Comparison of ENCODE assay signal across 7 cellular contexts in the genomic region with DNA sequence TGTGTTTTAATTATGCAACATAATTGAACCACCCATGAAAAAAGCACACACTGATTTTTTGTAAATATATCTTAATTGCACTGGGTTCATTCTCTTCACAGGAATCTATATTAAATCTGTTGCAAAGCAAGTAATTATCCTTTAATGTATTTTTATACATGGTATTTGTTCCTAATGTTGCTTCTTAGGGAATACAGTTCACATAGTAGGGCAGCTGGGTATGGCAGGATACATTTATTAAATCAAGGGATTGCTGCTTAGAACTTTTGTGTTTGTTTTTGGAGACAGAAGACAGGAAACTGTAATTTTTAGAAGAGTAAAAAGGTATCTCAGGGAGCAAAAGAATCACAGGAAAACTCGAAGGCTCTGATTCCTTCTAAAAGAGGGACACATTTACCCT. TPM values are rescaled to one million over a fixed set of nuclear protein-coding genes. Genes with fewer than 3 reads are reported as not detected.
DNase-seq lines count a peak whose midpoint lies in the region; TF ChIP-seq lines count a peak whose summit lies in the region.

No MANE protein-coding gene starts in this region.

- 19% methylated on average over 1 of the region's 1 CpG for WGBS in hepatocyte (ENCODE audit: low lambda C conversion rate, missing lambda C conversion rate)
- WGBS in spleen, 5 donors, result 4 to 7% (median 6%) methylated on average over 1 of the region's 1 CpG

- H3K9me2 ChIP-seq in hepatocyte (replicated peaks; ENCODE audit: insufficient read depth), result no peaks in the 10 kb centered on the region

- H2AFZ ChIP-seq in hepatocyte, result peak overlapping the region; percentile 82

- H3K9me3 ChIP-seq in HEK293 (ENCODE audit: control insufficient read depth, insufficient read depth, low read depth, low read length) (no peaks in the 10 kb centered on the region), hepatocyte (ENCODE audit: low read depth) (no peaks in the 10 kb centered on the region), spleen (no peaks in the 10 kb centered on the region)

- peak overlapping the region; percentile 96 for H3K4me3 Mint-ChIP-seq in activated CD4-positive, alpha-beta memory T cell treated with anti-CD3 and anti-CD28 coated beads for 36 hours

- H3K27ac Mint-ChIP-seq in activated CD4-positive, alpha-beta memory T cell treated with anti-CD3 and anti-CD28 coated beads for 36 hours, result peak overlapping the region; percentile 96

- CTCF ChIA-PET in HEK293 (lab: Yijun Ruan, JAX), result interaction anchor here (0.6 to 1.5 kb wide), 3 partner anchors 11 to 403 kb away, joined by 3 to 4 read pairs (median 3); no protein-coding TSS in a partner anchor
- CTCF ChIA-PET in activated CD4-positive, alpha-beta memory T cell treated with anti-CD3 and anti-CD28 coated beads for 36 hours (lab: Charles Lee), result interaction anchor here (1.2 to 2.6 kb wide), 3 partner anchors 24 to 367 kb away, joined by 4 to 9 read pairs (median 4); no protein-coding TSS in a partner anchor

- H3K79me2 ChIP-seq in hepatocyte, result peaks cover 30% of the 10 kb centered on the region

- H3K4me1 Mint-ChIP-seq in activated CD4-positive, alpha-beta memory T cell treated with anti-CD3 and anti-CD28 coated beads for 36 hours (ENCODE audit: low read depth), result peaks cover 23% of the 10 kb centered on the region

- H3K36me3 ChIP-seq in HEK293 (ENCODE audit: control insufficient read depth in 2 of 2, insufficient read depth in 1 of 2, low read length in 2 of 2) (peaks cover 0 to 6% of the 10 kb centered on the region in 2 experiments; a peak in 2 of 3 replicates), hepatocyte (replicated peaks; ENCODE audit: insufficient read depth, low read depth) (no peaks in the 10 kb centered on the region), spleen (peaks cover 0 to 9% (median 0%) of the 10 kb centered on the region in 6 donors)

- DNase-seq in activated CD4-positive, alpha-beta memory T cell treated with anti-CD3 and anti-CD28 coated beads for 36 hours, result no peak
- no peak for DNase-seq in hepatocyte (ENCODE audit: low spot score)
- no peak for DNase-seq in spleen
- DNase-seq in stimulated activated CD4-positive, alpha-beta T cell treated with anti-CD3 and anti-CD28 coated beads, Interleukin-4, amount 100 ng/mL, for 4 hours, result no peak
- no peak for DNase-seq in NCI-H1105 treated with DMSO at 0.1 percent for 48 hours (lab: John Stamatoyannopoulos, UW)
- DNase-seq in posterior cingulate gyrus, result no peak

- H3K27me3 ChIP-seq in hepatocyte, result no peaks in the 10 kb centered on the region
- H3K27me3 ChIP-seq in spleen (replicated peaks in 1 of 7), result no peaks in the 10 kb centered on the region

- H4K20me1 ChIP-seq in hepatocyte (ENCODE audit: insufficient read depth, poor library complexity, severe bottlenecking), result no peaks in the 10 kb centered on the region

- no peak for TF ChIP-seq POLR2A in spleen (IDR thresholded peaks at IDR 0.05)

- H3K9me3 Mint-ChIP-seq in activated CD4-positive, alpha-beta memory T cell treated with anti-CD3 and anti-CD28 coated beads for 36 hours, result no peaks in the 10 kb centered on the region

- TF ChIP-seq CTCF in HEK293 (tag by site-specific recombination; IDR thresholded peaks at IDR 0.05) (no peak), hepatocyte (IDR thresholded peaks at IDR 0.05; ENCODE audit: poor library complexity) (no peak), spleen (IDR thresholded peaks at IDR 0.05 in 8 of 11, conservative IDR thresholded peaks at IDR 0.05 in 3 of 11) (no peak)

- intact Hi-C loops in activated CD4-positive, alpha-beta memory T cell treated with anti-CD3 and anti-CD28 coated beads for 36 hours (cut with micrococcal nuclease), result loop anchor here (1.0 to 5.0 kb wide), 13 partner anchors 24 to 565 kb away; a partner anchor contains a TSS
- intact Hi-C loops in spleen (cut with DNase I; ENCODE audit: low total_unique reads) (no loop called here), posterior cingulate gyrus (cut with DNase I) (loop anchor here (1.0 kb wide), 1 partner anchor 404 kb away; no protein-coding TSS in a partner anchor)

- H3K4me3 ChIP-seq in HEK293 (ENCODE audit: low read depth, low read length) (peak overlapping the region; percentile 98), hepatocyte (peak overlapping the region; percentile 47), spleen (peak overlapping the region in 7 of 8 donors; percentile 87 to 94 (median 90))

- H3K4me2 ChIP-seq in hepatocyte, result peak overlapping the region; percentile 78

- no peaks in the 10 kb centered on the region for H3K27me3 Mint-ChIP-seq in activated CD4-positive, alpha-beta memory T cell treated with anti-CD3 and anti-CD28 coated beads for 36 hours

- H3K27ac ChIP-seq in HEK293 (ENCODE audit: extremely low read depth, low read depth, low read length) (peak overlapping the region; percentile 92; the same call in 1 of the 2 replicates), hepatocyte (peak overlapping the region; percentile 82), spleen (peak overlapping the region; percentile 97 to 99 (median 99))

- POLR2A ChIA-PET in HEK293 (lab: Yijun Ruan, JAX), result interaction anchor here (0.8 to 1.5 kb wide), 5 partner anchors 9 to 140 kb away, joined by 3 to 6 read pairs (median 4); a partner anchor contains a TSS
- POLR2A ChIA-PET in activated CD4-positive, alpha-beta memory T cell treated with anti-CD3 and anti-CD28 coated beads for 36 hours (lab: Charles Lee), result no interaction called here

- H3K4me1 ChIP-seq in HEK293 (ENCODE audit: control insufficient read depth, insufficient read depth, low read length) (peaks cover 4% of the 10 kb centered on the region; the same call in 1 of the 2 replicates), hepatocyte (ENCODE audit: insufficient read depth) (peaks cover 15% of the 10 kb centered on the region), spleen (peaks cover 8 to 36% (median 29%) of the 10 kb centered on the region in 6 donors)

- peaks cover 5% of the 10 kb centered on the region for H3K36me3 Mint-ChIP-seq in activated CD4-positive, alpha-beta memory T cell treated with anti-CD3 and anti-CD28 coated beads for 36 hours

TF ChIP-seq in HEK293, 187 proteins besides CTCF, POLR2A, EP300 and RAD21:
- TF ChIP-seq WT1 (tag by site-specific recombination; IDR thresholded peaks at IDR 0.05) (0 out of 2 replicates have a peak, but pooled peaks have one; percentile 4), YY1 (tag by site-specific recombination; IDR thresholded peaks at IDR 0.05) (no peak)

RNA-seq across cellular contexts. Expression of a gene that starts 1.0 kb away (rescaled TPM):
- 1 to 10 TPM; 7.2 to 9.5 TPM for total RNA-seq in activated CD4-positive, alpha-beta memory T cell treated with anti-CD3 and anti-CD28 coated beads for 36 hours
- total RNA-seq in hepatocyte (16.0 and 18.2 TPM in 2 replicates), spleen (1 to 10 TPM; 5.0 to 8.3 (median 6.2) TPM)
- polyA plus RNA-seq in hepatocyte (9.3 and 12.3 TPM in 2 replicates), spleen (1 to 10 TPM; 1.5 to 3.2 (median 1.9) TPM)

RNA-seq across cellular contexts. Expression of a gene that starts 18.9 kb away (rescaled TPM):
- not detected for total RNA-seq in activated CD4-positive, alpha-beta memory T cell treated with anti-CD3 and anti-CD28 coated beads for 36 hours
- total RNA-seq in hepatocyte (1.7 and 2.2 TPM in 2 replicates), spleen (under 1 TPM in 2 of 7 donors, not detected in 5; 0.17 to 0.28 TPM)
- polyA plus RNA-seq in hepatocyte (4.6 and 4.9 TPM in 2 replicates), spleen (not detected)

RNA-seq across cellular contexts. Expression of a gene that starts 48.5 kb away (rescaled TPM):
- total RNA-seq in activated CD4-positive, alpha-beta memory T cell treated with anti-CD3 and anti-CD28 coated beads for 36 hours, result not detected
- total RNA-seq in hepatocyte (20.8 and 24.8 TPM in 2 replicates), spleen (not detected)
- polyA plus RNA-seq in hepatocyte (13.6 and 13.9 TPM in 2 replicates), spleen (under 1 TPM; 0.03 to 0.08 (median 0.04) TPM)

Comparison
In these comparisons a context has a peak if more than half of its experiments do, and no peak if none do; other contexts are left out.
1. H3K4me3 ChIP-seq: peak in every context shown above with its lines; median percentile 98 in HEK293; 90 in spleen; 47 in hepatocyte.
2. RNA of a gene that starts 48.5 kb away (total RNA-seq): 20.8 to 24.8 TPM in hepatocyte; not detected in activated CD4-positive, alpha-beta memory T cell treated with anti-CD3 and anti-CD28 coated beads for 36 hours and not detected in spleen; every median in the first group is over 10 times any median in the second.
3. Peak in every context shown above with its lines, with median percentiles within 50 percentile points of each other: H3K27ac ChIP-seq.